ENCODE assay signal across 1 cellular context in the genomic region with DNA sequence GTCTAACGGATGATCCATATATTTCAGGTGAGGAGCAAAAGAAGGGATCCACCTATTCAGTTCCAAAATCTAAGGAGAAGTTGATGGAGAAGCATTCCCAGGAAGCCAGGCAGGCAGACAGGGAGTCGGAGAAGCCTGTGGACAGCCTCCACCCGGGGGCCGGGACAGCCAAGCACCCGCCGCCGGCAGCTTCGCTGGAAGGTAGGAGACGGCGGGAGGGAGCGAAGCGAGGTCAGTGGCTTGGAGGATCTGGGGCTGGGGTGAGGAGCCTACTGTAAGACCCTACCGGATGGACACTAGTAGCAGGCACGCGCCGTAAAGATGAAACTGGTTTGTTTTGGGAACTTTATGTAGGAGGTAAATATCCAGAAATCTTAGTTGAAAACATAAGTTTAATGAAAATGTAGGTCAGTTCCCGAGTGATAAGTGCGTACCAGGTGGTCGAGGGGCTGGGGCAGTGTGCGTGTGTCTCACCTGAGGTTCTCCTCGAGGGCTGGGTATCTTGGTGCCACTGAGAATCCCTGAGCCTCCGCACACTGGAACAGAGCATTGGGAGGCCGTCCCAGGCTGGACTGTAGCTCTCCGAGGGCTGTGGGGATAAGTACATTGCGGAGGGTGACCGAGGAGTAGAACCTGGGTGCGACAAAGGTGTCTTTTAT.
TF ChIP-seq lines count a peak whose summit lies in the region.

No MANE protein-coding gene starts in this region.

TF ChIP-seq in GM12878, 131 proteins besides CTCF, POLR2A, EP300 and RAD21:
- TF ChIP-seq MTA2 (IDR thresholded peaks at IDR 0.05; ENCODE audit: low read depth) (no peak), TARDBP (IDR thresholded peaks at IDR 0.05; ENCODE audit: borderline replicate concordance) (no peak), SMARCA5 (IDR thresholded peaks at IDR 0.05) (no peak), NR2C1 (IDR thresholded peaks at IDR 0.05) (no peak), KDM1A (IDR thresholded peaks at IDR 0.05; ENCODE audit: borderline replicate concordance) (no peak), FOXK2 (IDR thresholded peaks at IDR 0.05) (no peak), HCFC1 (IDR thresholded peaks at IDR 0.05; ENCODE audit: low read length) (no peak), MEF2A (IDR thresholded peaks at IDR 0.05; ENCODE audit: insufficient read depth, low read depth, low read length) (no peak), IKZF1 (conservative IDR thresholded peaks at IDR 0.05) (no peak), ZZZ3 (IDR thresholded peaks at IDR 0.05; ENCODE audit: control insufficient read depth, insufficient read length, low read depth) (no peak), BACH1 (IDR thresholded peaks at IDR 0.05; ENCODE audit: borderline replicate concordance) (no peak), USF1 (IDR thresholded peaks at IDR 0.05; ENCODE audit: borderline replicate concordance, extremely low read length, insufficient read depth, low read depth, low read length) (no peak), PRDM15 (CRISPR knock-in tag; IDR thresholded peaks at IDR 0.05) (no peak), HSF1 (IDR thresholded peaks at IDR 0.05; ENCODE audit: low read depth, low read length) (no peak), ZNF384 (IDR thresholded peaks at IDR 0.05; ENCODE audit: borderline replicate concordance, low read depth, low read length) (no peak), CHD1 (IDR thresholded peaks at IDR 0.05; ENCODE audit: low read depth, low read length) (no peak), STAT3 (IDR thresholded peaks at IDR 0.05; ENCODE audit: low read depth, low read length) (no peak), PAX5 (IDR thresholded peaks at IDR 0.05; ENCODE audit: borderline replicate concordance, low read depth, low read length) (no peak), SMC3 (IDR thresholded peaks at IDR 0.05; ENCODE audit: borderline replicate concordance, low read length) (no peak)
- TF ChIP-seq, protein P1, sequence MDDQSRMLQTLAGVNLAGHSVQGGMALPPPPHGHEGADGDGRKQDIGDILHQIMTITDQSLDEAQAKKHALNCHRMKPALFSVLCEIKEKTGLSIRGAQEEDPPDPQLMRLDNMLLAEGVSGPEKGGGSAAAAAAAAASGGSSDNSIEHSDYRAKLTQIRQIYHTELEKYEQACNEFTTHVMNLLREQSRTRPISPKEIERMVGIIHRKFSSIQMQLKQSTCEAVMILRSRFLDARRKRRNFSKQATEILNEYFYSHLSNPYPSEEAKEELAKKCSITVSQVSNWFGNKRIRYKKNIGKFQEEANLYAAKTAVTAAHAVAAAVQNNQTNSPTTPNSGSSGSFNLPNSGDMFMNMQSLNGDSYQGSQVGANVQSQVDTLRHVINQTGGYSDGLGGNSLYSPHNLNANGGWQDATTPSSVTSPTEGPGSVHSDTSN (IDR thresholded peaks at IDR 0.05; ENCODE audit: insufficient replicate concordance, low read depth, low read length) = no peak
